1 cellular context compared by ENCODE assay signal in genomic region chr1:1001631-1002300, GRCh38.
TF ChIP-seq lines count a peak whose summit lies in the region.

No MANE protein-coding gene starts in this region.

TF ChIP-seq in HepG2, 621 proteins besides CTCF, POLR2A, EP300 and RAD21 (continued from another document and continues in another):
- TF ChIP-seq HNF1A (IDR thresholded peaks at IDR 0.05; ENCODE audit: low read depth), result no peak
- TF ChIP-seq HNF1A (CRISPR knock-in tag; IDR thresholded peaks at IDR 0.05; ENCODE audit: borderline replicate concordance), result no peak
- TF ChIP-seq ZNF784 (CRISPR knock-in tag; IDR thresholded peaks at IDR 0.05; ENCODE audit: borderline replicate concordance), result no peak
- no peak for TF ChIP-seq ZNF543 (CRISPR knock-in tag; IDR thresholded peaks at IDR 0.05)
- no peak for TF ChIP-seq ZNF549 (CRISPR knock-in tag; IDR thresholded peaks at IDR 0.05)
- TF ChIP-seq BCL3 (CRISPR knock-in tag; IDR thresholded peaks at IDR 0.05), result no peak
- TF ChIP-seq GATAD1 (CRISPR knock-in tag; IDR thresholded peaks at IDR 0.05), result peak; percentile 55; the same call in 1 of the 2 replicates
- no peak for TF ChIP-seq SP1 (IDR thresholded peaks at IDR 0.05)
- TF ChIP-seq SP1 (CRISPR knock-in tag; IDR thresholded peaks at IDR 0.05), result no peak
- no peak for TF ChIP-seq TP53 (CRISPR knock-in tag; conservative IDR thresholded peaks at IDR 0.05)
- no peak for TF ChIP-seq ZNF354B (CRISPR knock-in tag; IDR thresholded peaks at IDR 0.05)
- TF ChIP-seq ZBTB1 (CRISPR knock-in tag; IDR thresholded peaks at IDR 0.05; ENCODE audit: borderline replicate concordance), result no peak
- no peak; the same call in 1 of the 2 replicates for TF ChIP-seq HOXA5 (CRISPR knock-in tag; IDR thresholded peaks at IDR 0.05)
- no peak for TF ChIP-seq ZKSCAN1 (IDR thresholded peaks at IDR 0.05; ENCODE audit: low read length)
- no peak for TF ChIP-seq POGZ (CRISPR knock-in tag; IDR thresholded peaks at IDR 0.05)
- no peak for TF ChIP-seq TBX3 (IDR thresholded peaks at IDR 0.05; ENCODE audit: borderline replicate concordance)
- TF ChIP-seq ZNF546 (CRISPR knock-in tag; conservative IDR thresholded peaks at IDR 0.05), result no peak
- no peak for TF ChIP-seq ATF4 (CRISPR knock-in tag; IDR thresholded peaks at IDR 0.05)
- TF ChIP-seq ZNF75D (CRISPR knock-in tag; IDR thresholded peaks at IDR 0.05; ENCODE audit: borderline replicate concordance), result no peak
- no peak for TF ChIP-seq ZNF644 (CRISPR knock-in tag; IDR thresholded peaks at IDR 0.05; ENCODE audit: low read depth)
- TF ChIP-seq ZNF136 (CRISPR knock-in tag; IDR thresholded peaks at IDR 0.05; ENCODE audit: low read depth), result 0 out of 2 replicates have a peak, but pooled peaks have one; percentile 50
- no peak for TF ChIP-seq DDIT3 (CRISPR knock-in tag; IDR thresholded peaks at IDR 0.05)
- TF ChIP-seq REPIN1 (CRISPR knock-in tag; IDR thresholded peaks at IDR 0.05; ENCODE audit: borderline replicate concordance, low read depth), result peak; percentile 67
- TF ChIP-seq ZFP82 (CRISPR knock-in tag; IDR thresholded peaks at IDR 0.05; ENCODE audit: borderline replicate concordance), result no peak
- TF ChIP-seq ZNF792 (CRISPR knock-in tag; IDR thresholded peaks at IDR 0.05), result no peak
- no peak for TF ChIP-seq ZMAT5 (CRISPR knock-in tag; IDR thresholded peaks at IDR 0.05; ENCODE audit: borderline replicate concordance, low read depth)
- peak; percentile 19; the same call in 1 of the 2 replicates for TF ChIP-seq FOXP4 (CRISPR knock-in tag; IDR thresholded peaks at IDR 0.05)
- no peak for TF ChIP-seq ZNF772 (CRISPR knock-in tag; IDR thresholded peaks at IDR 0.05)
- TF ChIP-seq ZNF800 (CRISPR knock-in tag; IDR thresholded peaks at IDR 0.05), result 0 out of 2 replicates have a peak, but pooled peaks have one; percentile 50
- no peak for TF ChIP-seq ZNF589 (CRISPR knock-in tag; conservative IDR thresholded peaks at IDR 0.05)
- TF ChIP-seq ETV5 (CRISPR knock-in tag; IDR thresholded peaks at IDR 0.05; ENCODE audit: borderline replicate concordance), result peak; percentile 16; the same call in 1 of the 2 replicates
- no peak for TF ChIP-seq ZNF773 (CRISPR knock-in tag; IDR thresholded peaks at IDR 0.05; ENCODE audit: borderline replicate concordance)
- TF ChIP-seq ZNF740 (CRISPR knock-in tag; IDR thresholded peaks at IDR 0.05), result peak; percentile 38; the same call in 1 of the 2 replicates
- TF ChIP-seq ZNF709 (CRISPR knock-in tag; IDR thresholded peaks at IDR 0.05), result no peak
- TF ChIP-seq TCF7 (IDR thresholded peaks at IDR 0.05; ENCODE audit: low read depth), result no peak
- TF ChIP-seq MEIS1 (CRISPR knock-in tag; IDR thresholded peaks at IDR 0.05; ENCODE audit: borderline replicate concordance), result no peak
- TF ChIP-seq ZBTB4 (CRISPR knock-in tag; IDR thresholded peaks at IDR 0.05; ENCODE audit: borderline replicate concordance), result no peak
- 0 out of 2 replicates have a peak, but pooled peaks have one; percentile 60 for TF ChIP-seq KLF6 (CRISPR knock-in tag; IDR thresholded peaks at IDR 0.05)
- TF ChIP-seq RAD51 (IDR thresholded peaks at IDR 0.05; ENCODE audit: borderline replicate concordance), result no peak
- TF ChIP-seq ZNF460 (CRISPR knock-in tag; IDR thresholded peaks at IDR 0.05; ENCODE audit: borderline replicate concordance), result no peak; the same call in 1 of the 2 replicates
- TF ChIP-seq TARDBP (CRISPR knock-in tag; IDR thresholded peaks at IDR 0.05), result peak; percentile 53; the same call in 1 of the 2 replicates
- no peak for TF ChIP-seq SNAPC2 (CRISPR knock-in tag; IDR thresholded peaks at IDR 0.05)
- TF ChIP-seq MXI1 (IDR thresholded peaks at IDR 0.05; ENCODE audit: borderline replicate concordance, low read depth, low read length), result peak; percentile 39; the same call in 1 of the 3 replicates
- TF ChIP-seq MTA3 (CRISPR knock-in tag; IDR thresholded peaks at IDR 0.05), result no peak
- no peak for TF ChIP-seq ZNF280D (CRISPR knock-in tag; IDR thresholded peaks at IDR 0.05)
- no peak; the same call in 1 of the 2 replicates for TF ChIP-seq SALL2 (CRISPR knock-in tag; IDR thresholded peaks at IDR 0.05)
